ENCODE assay signal across 12 cellular contexts in the genomic region with DNA sequence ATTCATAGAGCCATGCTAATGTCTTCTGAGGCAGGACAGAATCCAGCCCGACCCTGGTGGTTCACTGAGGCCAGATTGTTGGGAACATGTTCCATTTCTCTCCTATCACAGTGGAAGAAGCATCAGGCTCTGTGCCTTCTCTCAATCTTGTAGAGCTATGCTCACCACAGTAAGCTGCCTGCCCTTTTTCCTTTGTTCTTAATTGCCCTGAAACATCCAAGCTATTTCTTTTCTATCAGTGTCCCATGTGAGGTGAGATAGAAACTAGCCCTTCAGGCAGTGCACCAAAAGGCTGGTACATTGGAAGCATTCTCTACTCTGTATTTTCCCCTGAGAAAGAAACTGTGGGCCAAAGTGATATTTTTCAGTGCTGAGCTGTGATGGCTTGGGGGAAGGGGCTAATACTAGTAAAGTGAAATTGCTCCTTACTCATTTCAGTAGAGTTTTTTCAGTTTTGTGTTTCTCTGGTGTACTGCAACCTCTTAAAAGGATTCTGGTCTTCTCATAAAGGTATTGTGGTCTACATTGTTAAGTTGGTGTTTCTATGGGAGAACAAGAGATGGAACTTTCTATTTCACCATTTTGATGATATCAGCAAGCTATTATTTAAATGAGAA.
DNase-seq lines count a peak whose midpoint lies in the region; ATAC-seq and TF ChIP-seq lines count a peak whose summit lies in the region.
"Had no signal": no experiment of that assay in that cellular context is flagged by ENCODE, and none has a peak within 500 bp of the region (broad histone marks: within the 10 kb centered on the region; RNA-seq: fewer than 3 reads in every experiment).

No MANE protein-coding gene starts in this region.

- no peak overlapping the region for H3K27ac Mint-ChIP-seq in immature natural killer cell
- H3K27ac Mint-ChIP-seq in activated CD4-positive, alpha-beta memory T cell treated with anti-CD3 and anti-CD28 coated beads for 36 hours: no peak overlapping the region
- H3K27ac Mint-ChIP-seq: naive B cell had no signal

- DNase-seq in BE2C (no peak), immature natural killer cell (no peak), caudate nucleus (lab: John Stamatoyannopoulos, UW) (no peak)
- DNase-seq in activated CD4-positive, alpha-beta memory T cell treated with anti-CD3 and anti-CD28 coated beads for 36 hours: no peak
- DNase-seq: anterior cingulate cortex; COR-L47; naive B cell; stimulated activated naive CD4-positive, alpha-beta T cell treated with Interleukin-2 at 50 U/mL for 16 hours had no signal

- H3K9me3 Mint-ChIP-seq in immature natural killer cell: peaks cover 0 to 3% (median 0%) of the 10 kb centered on the region in 6 donors
- peaks cover 2% of the 10 kb centered on the region for H3K9me3 Mint-ChIP-seq in activated CD4-positive, alpha-beta memory T cell treated with anti-CD3 and anti-CD28 coated beads for 36 hours

- H3K4me1 ChIP-seq in BE2C: no peaks in the 10 kb centered on the region

- intact Hi-C loops in activated CD4-positive, alpha-beta memory T cell treated with anti-CD3 and anti-CD28 coated beads for 36 hours (cut with micrococcal nuclease): loop anchor here (10.0 kb wide), 1 partner anchor 90 kb away; no protein-coding TSS in a partner anchor

- no peak overlapping the region for H3K4me3 Mint-ChIP-seq in immature natural killer cell
- no peak overlapping the region for H3K4me3 Mint-ChIP-seq in activated CD4-positive, alpha-beta memory T cell treated with anti-CD3 and anti-CD28 coated beads for 36 hours
- H3K4me3 Mint-ChIP-seq: naive B cell had no signal

- H3K9me3 ChIP-seq in BE2C: no peaks in the 10 kb centered on the region

- no peaks in the 10 kb centered on the region for H3K4me1 Mint-ChIP-seq in immature natural killer cell
- no peaks in the 10 kb centered on the region for H3K4me1 Mint-ChIP-seq in activated CD4-positive, alpha-beta memory T cell treated with anti-CD3 and anti-CD28 coated beads for 36 hours (ENCODE audit: low read depth)

- H3K27ac ChIP-seq in caudate nucleus (ENCODE audit: low read depth, low read length): no peak overlapping the region

- CTCF ChIA-PET in activated CD4-positive, alpha-beta memory T cell treated with anti-CD3 and anti-CD28 coated beads for 36 hours (lab: Charles Lee): no interaction called here

- H3K27me3 ChIP-seq in BE2C: no peaks in the 10 kb centered on the region

- POLR2A ChIA-PET in activated CD4-positive, alpha-beta memory T cell treated with anti-CD3 and anti-CD28 coated beads for 36 hours (lab: Charles Lee): no interaction called here

- ATAC-seq in GM18508 (IDR thresholded peaks at IDR 0.05; ENCODE audit: insufficient read depth, unreplicated experiment) (peak; percentile 89), GM19463 (IDR thresholded peaks at IDR 0.05; ENCODE audit: unreplicated experiment) (peak; percentile 97), HG02884 (IDR thresholded peaks at IDR 0.05; ENCODE audit: unreplicated experiment) (peak; percentile 96), HG03571 (IDR thresholded peaks at IDR 0.05; ENCODE audit: unreplicated experiment) (peak; percentile 88)

- peaks cover 0 to 2% (median 1%) of the 10 kb centered on the region in 3 donors for H3K27me3 Mint-ChIP-seq in immature natural killer cell (ENCODE audit: low read depth in 3 of 3)
- H3K27me3 Mint-ChIP-seq in activated CD4-positive, alpha-beta memory T cell treated with anti-CD3 and anti-CD28 coated beads for 36 hours: no peaks in the 10 kb centered on the region
- H3K27me3 Mint-ChIP-seq: naive B cell had no signal

- H3K36me3 Mint-ChIP-seq in immature natural killer cell: peaks cover 0 to 8% (median 0%) of the 10 kb centered on the region in 3 donors
- H3K36me3 Mint-ChIP-seq in activated CD4-positive, alpha-beta memory T cell treated with anti-CD3 and anti-CD28 coated beads for 36 hours: peaks cover 7% of the 10 kb centered on the region
- H3K36me3 Mint-ChIP-seq: naive B cell had no signal

- no peak for TF ChIP-seq CTCF in BE2C (IDR thresholded peaks at IDR 0.05; ENCODE audit: low read depth, low read length)

- H3K4me3 ChIP-seq in BE2C (ENCODE audit: low read depth, low read length): no peak overlapping the region

- H3K36me3 ChIP-seq in BE2C: no peaks in the 10 kb centered on the region
